15 cellular contexts compared by ENCODE assay signal in the genomic region with DNA sequence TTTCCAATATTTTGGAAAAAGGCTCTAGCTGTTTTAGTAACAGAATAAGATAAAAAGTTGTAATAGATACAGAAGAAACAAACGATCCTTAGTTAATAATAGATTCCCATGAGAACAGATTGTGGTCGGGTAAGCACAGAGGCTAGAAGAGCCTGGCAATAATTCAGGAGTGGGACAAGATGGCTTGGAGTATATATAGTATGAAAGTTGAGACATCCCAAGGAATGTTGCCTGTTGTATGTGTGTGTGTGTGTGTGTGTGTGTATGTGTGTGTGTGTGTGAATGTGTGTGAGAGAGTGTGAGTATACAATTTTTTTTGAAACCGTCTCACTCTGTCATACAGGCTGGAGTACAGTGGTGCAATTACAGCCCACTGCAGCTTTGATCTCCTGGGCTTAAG.
"Had no signal": no experiment of that assay in that cellular context is flagged by ENCODE, and none has a peak within 500 bp of the region (broad histone marks: within the 10 kb centered on the region; RNA-seq: fewer than 3 reads in every experiment).

No MANE protein-coding gene starts in this region.

- H3K36me3 ChIP-seq: lower lobe of right lung, thyroid gland had no signal

- H3K27me3 ChIP-seq: thyroid gland had no signal

- H3K27ac ChIP-seq: epithelial cell of prostate, lower lobe of right lung, skin epidermis, thyroid gland had no signal

- H3K4me3 ChIP-seq: lower lobe of right lung, skin epidermis, thyroid gland had no signal

- H3K4me1 ChIP-seq: lower lobe of right lung, thyroid gland had no signal

- H3K9me3 ChIP-seq: lower lobe of right lung, thyroid gland had no signal

- DNase-seq: activated B cell treated with CpG ODN at 0.5 μM for 24 hours; activated CD4-positive, alpha-beta memory T cell treated with anti-CD3 and anti-CD28 coated beads for 36 hours; activated CD4-positive, alpha-beta T cell treated with anti-CD3 and anti-CD28 coated beads for 4 hours; activated CD8-positive, alpha-beta memory T cell treated with anti-CD3 and anti-CD28 coated beads, Interleukin-2, amount 10 ng/mL, durations not matched to agents 7 days and 5 days; endodermal cell; lower lobe of right lung; nephron progenitor cell; nucleus accumbens; posterior cingulate gyrus; retina; stimulated activated CD4-positive, alpha-beta T cell treated with anti-CD3 and anti-CD28 coated beads, Interleukin-2, amount 100 ng/mL, for 48 hours; T-cell; thyroid gland had no signal

- ATAC-seq: activated CD8-positive, alpha-beta memory T cell treated with anti-CD3 and anti-CD28 coated beads, Interleukin-2, amount 10 ng/mL, durations not matched to agents 7 days and 5 days; lower lobe of right lung; T-cell had no signal
